Comparison of ENCODE assay signal across 12 cellular contexts in genomic region chr15:28703927-28704326, GRCh38. TPM values are rescaled to one million over a fixed set of nuclear protein-coding genes. Genes with fewer than 3 reads are reported as not detected.
A peak's percentile ranks its signal among the peaks of the same experiment; 100 is the strongest.
DNase-seq lines count a peak whose midpoint lies in the region; ATAC-seq, FAIRE-seq and TF ChIP-seq lines count a peak whose summit lies in the region.
"Not testable (repeated sequence)": the region's sequence is repeated elsewhere in the genome, so short reads cannot be mapped to it uniquely, and the experiment has no call there.
"Had no signal": no experiment of that assay in that cellular context is flagged by ENCODE, and none has a peak within 500 bp of the region (broad histone marks: within the 10 kb centered on the region; RNA-seq: fewer than 3 reads in every experiment).

No MANE protein-coding gene starts in this region.

- H3K9me3 ChIP-seq in body of pancreas, pancreas: not testable (repeated sequence)

- not testable (repeated sequence) for ATAC-seq in body of pancreas, pancreas

- intact Hi-C loops in body of pancreas (cut with DNase I); pancreas (cut with DNase I): not testable (repeated sequence)

- 37 to 47% methylated on average over 6 to 7 of the region's 9 CpGs for whole genome bisulfite sequencing in body of pancreas, 2 donors
- 32 to 35% methylated on average over 5 to 7 of the region's 9 CpGs for WGBS in pancreas, 2 donors

- H3K27ac ChIP-seq in C4-2B, body of pancreas, pancreas: not testable (repeated sequence)

- TF ChIP-seq POLR2A in body of pancreas (IDR thresholded peaks at IDR 0.05): not testable (repeated sequence)

- H3K4me3 ChIP-seq in LNCaP clone FGC (ENCODE audit: low read depth, low read length); body of pancreas; pancreas: not testable (repeated sequence)

- DNase-seq in LNCaP clone FGC (ENCODE audit: low read depth): peak; percentile 1
- peak; percentile 8 for DNase-seq in NCI-H748 (lab: John Stamatoyannopoulos, UW; ENCODE audit: unreplicated experiment)
- DNase-seq in body of pancreas: peak in 3 of 4 donors; percentile 36 to 71 (median 66)
- peak; percentile 4 for DNase-seq in iPS-NIHi11 (ENCODE audit: low spot score)
- peak in 5 of 6 donors; percentile 32 to 42 (median 33) for DNase-seq in pancreas

- H3K36me3 ChIP-seq in body of pancreas (replicated peaks in 1 of 2; ENCODE audit: insufficient read depth in 1 of 2, low read depth in 2 of 2); pancreas: not testable (repeated sequence)

- H3K27me3 ChIP-seq in body of pancreas, pancreas: not testable (repeated sequence)

- peak; percentile 19; the same call in 1 of the 2 replicates for TF ChIP-seq CTCF in C4-2B (conservative IDR thresholded peaks at IDR 0.05)
- TF ChIP-seq CTCF in GM12873 (IDR thresholded peaks at IDR 0.05; ENCODE audit: insufficient read depth, low read depth, low read length, missing control alignments): peak; percentile 8
- TF ChIP-seq CTCF in LNCaP clone FGC (IDR thresholded peaks at IDR 0.05; ENCODE audit: control insufficient read depth, extremely low read depth, insufficient read depth); pancreas (IDR thresholded peaks at IDR 0.05): not testable (repeated sequence)
- TF ChIP-seq CTCF in body of pancreas (IDR thresholded peaks at IDR 0.05): peak in 2 of 7 experiments; percentile 13

- not testable (repeated sequence) for H3K4me1 ChIP-seq in body of pancreas, pancreas

- FAIRE-seq in pancreas (lab: Jason Lieb, UNC): not testable (repeated sequence)

RNA-seq across cellular contexts. Expression of gene GOLGA8M, which starts 8.3 kb away (rescaled TPM):
- not detected for total RNA-seq in body of pancreas
- total RNA-seq in pancreas: 1 to 10 TPM in 5 of 6 donors, under 1 TPM in 1; 0.69 to 2.1 (median 1.5) TPM
- 1 to 10 TPM in 1 of 2 donors, under 1 TPM in 1; 0.80 to 1.4 TPM for polyA plus RNA-seq in pancreas
- total RNA-seq: A673, HT-29, M059J had no signal
- polyA plus RNA-seq: CD4-positive, CD25-positive, alpha-beta regulatory T cell; SK-N-SH had no signal

Comparison
In these comparisons a context has a peak if more than half of its experiments do, and no peak if none do; other contexts are left out.
1. DNase-seq: peak in every context shown above with its lines; median percentile 66 in body of pancreas; 33 in pancreas; 8 in NCI-H748; 4 in iPS-NIHi11; 1 in LNCaP clone FGC.